Comparison of ENCODE assay signal across 1 cellular context in the genomic region with DNA sequence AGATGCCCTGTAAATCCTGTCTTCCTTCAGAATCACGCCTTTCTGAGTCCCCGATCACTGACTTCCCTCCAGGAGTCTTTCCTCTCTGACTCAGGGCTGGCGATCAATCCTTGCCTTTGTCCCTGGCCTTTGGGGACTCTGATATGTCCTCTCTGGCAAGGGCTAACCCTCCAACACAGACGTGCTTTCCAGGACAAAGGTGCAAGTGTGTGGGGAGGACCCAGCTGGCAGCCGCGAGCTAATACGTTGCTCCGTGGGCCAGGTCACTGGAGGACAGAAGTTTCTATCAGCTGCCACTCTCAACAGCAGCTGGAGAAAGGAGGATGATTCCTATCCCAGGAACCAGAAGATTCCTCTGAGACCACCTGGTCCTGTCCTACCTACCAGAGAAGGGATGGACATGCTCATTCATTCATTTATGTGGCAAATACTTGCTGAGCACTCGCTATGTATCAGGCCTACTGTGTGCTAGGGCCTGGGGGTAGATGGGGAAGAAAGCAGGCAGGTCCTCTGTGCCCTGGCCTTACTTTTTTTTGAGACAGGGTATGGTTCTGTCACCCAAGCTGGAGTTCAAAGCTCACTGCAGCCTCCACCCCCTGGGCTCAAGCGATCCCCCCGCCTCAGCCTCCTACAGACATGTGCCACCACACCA.
A peak's percentile ranks its signal among the peaks of the same experiment; 100 is the strongest.
TF ChIP-seq lines count a peak whose summit lies in the region.

No MANE protein-coding gene starts in this region.

TF ChIP-seq in K562, 482 proteins besides CTCF, POLR2A, EP300 and RAD21:
- 0 out of 2 replicates have a peak, but pooled peaks have one; percentile 10 for TF ChIP-seq SPI1 (IDR thresholded peaks at IDR 0.05; ENCODE audit: borderline replicate concordance, low read depth, low read length)
- TF ChIP-seq CHD2 (IDR thresholded peaks at IDR 0.05; ENCODE audit: low read depth, low read length): no peak
- TF ChIP-seq RBFOX2 (IDR thresholded peaks at IDR 0.05; ENCODE audit: low read depth, low read length): no peak
- TF ChIP-seq PHB (CRISPR knock-in tag; IDR thresholded peaks at IDR 0.05): no peak
- TF ChIP-seq ZKSCAN1 (IDR thresholded peaks at IDR 0.05; ENCODE audit: low read depth, low read length): peak; percentile 83; the same call in 1 of the 2 replicates
- TF ChIP-seq BACH1 (tag; IDR thresholded peaks at IDR 0.05): no peak
- TF ChIP-seq CHCHD3 (CRISPR knock-in tag; IDR thresholded peaks at IDR 0.05): no peak
- TF ChIP-seq ZNF583 (CRISPR knock-in tag; IDR thresholded peaks at IDR 0.05): no peak
